10 cellular contexts compared by ENCODE assay signal in the genomic region with DNA sequence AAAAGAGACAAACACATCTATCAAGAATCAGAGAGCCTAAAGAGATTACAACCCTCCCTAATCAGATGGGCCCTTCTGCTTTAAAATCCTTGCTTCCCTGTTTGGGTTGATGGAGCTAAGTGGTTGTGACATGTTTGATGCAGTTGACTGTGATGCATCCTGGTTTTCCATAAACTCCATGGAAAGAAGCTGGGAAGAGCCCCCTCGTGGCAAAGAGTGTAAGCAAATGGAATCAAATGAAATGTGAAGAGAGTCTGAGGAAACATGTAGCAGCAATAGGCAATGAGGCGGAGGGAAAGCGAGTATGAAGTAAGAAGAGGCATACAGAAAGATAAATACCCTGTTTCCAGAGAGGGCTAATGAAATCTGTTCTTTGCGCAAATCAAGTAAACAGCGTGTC.
A peak's percentile ranks its signal among the peaks of the same experiment; 100 is the strongest.
DNase-seq lines count a peak whose midpoint lies in the region; ATAC-seq and TF ChIP-seq lines count a peak whose summit lies in the region.
"Had no signal": no experiment of that assay in that cellular context is flagged by ENCODE, and none has a peak within 500 bp of the region (broad histone marks: within the 10 kb centered on the region; RNA-seq: fewer than 3 reads in every experiment).

No MANE protein-coding gene starts in this region.

- peaks cover 7% of the 10 kb centered on the region for H3K27me3 Mint-ChIP-seq in HFFc6 (ENCODE audit: insufficient read depth)
- H3K27me3 Mint-ChIP-seq in activated CD4-positive, alpha-beta T cell treated with anti-CD3 and anti-CD28 coated beads, Interleukin-2, amount 10 ng/mL, durations not matched to agents 7 days and 5 days, result no peaks in the 10 kb centered on the region

- no peaks in the 10 kb centered on the region for H3K36me3 Mint-ChIP-seq in HFFc6 (ENCODE audit: low read depth)
- no peaks in the 10 kb centered on the region for H3K36me3 Mint-ChIP-seq in activated CD4-positive, alpha-beta T cell treated with anti-CD3 and anti-CD28 coated beads, Interleukin-2, amount 10 ng/mL, durations not matched to agents 7 days and 5 days (ENCODE audit: low read depth)

- ATAC-seq in GM18909 (IDR thresholded peaks at IDR 0.05; ENCODE audit: poor library complexity, unreplicated experiment) (no peak), GM21526 (IDR thresholded peaks at IDR 0.05; ENCODE audit: low FRiP score, unreplicated experiment) (no peak)

- H3K4me3 Mint-ChIP-seq in HFFc6, result no peak overlapping the region
- no peak overlapping the region for H3K4me3 Mint-ChIP-seq in activated CD4-positive, alpha-beta T cell treated with anti-CD3 and anti-CD28 coated beads, Interleukin-2, amount 10 ng/mL, durations not matched to agents 7 days and 5 days

- H3K9me3 Mint-ChIP-seq in HFFc6, result no peaks in the 10 kb centered on the region
- no peaks in the 10 kb centered on the region for H3K9me3 Mint-ChIP-seq in activated CD4-positive, alpha-beta T cell treated with anti-CD3 and anti-CD28 coated beads, Interleukin-2, amount 10 ng/mL, durations not matched to agents 7 days and 5 days

- TF ChIP-seq CTCF in HFFc6 (IDR thresholded peaks at IDR 0.05), result peak; percentile 76

- POLR2A ChIA-PET in activated CD4-positive, alpha-beta T cell treated with anti-CD3 and anti-CD28 coated beads, Interleukin-2, amount 10 ng/mL, durations not matched to agents 7 days and 5 days (lab: Charles Lee), result no interaction called here

- DNase-seq in AG08395 (ENCODE audit: low spot score) (peak; percentile 4), HFFc6 (peak; percentile 9), amniotic epithelial cell (ENCODE audit: low read depth) (peak; percentile 57), islet precursor cell (peak; percentile 77), activated gamma-delta T cell (lab: John Stamatoyannopoulos, UW) (no peak)
- DNase-seq in activated CD4-positive, alpha-beta T cell treated with anti-CD3 and anti-CD28 coated beads, Interleukin-2, amount 10 ng/mL, durations not matched to agents 7 days and 5 days, result no peak
- DNase-seq: amygdala, DMS79 had no signal

- no peak overlapping the region for H3K27ac Mint-ChIP-seq in HFFc6
- H3K27ac Mint-ChIP-seq in activated CD4-positive, alpha-beta T cell treated with anti-CD3 and anti-CD28 coated beads, Interleukin-2, amount 10 ng/mL, durations not matched to agents 7 days and 5 days, result no peak overlapping the region

- peaks cover 13% of the 10 kb centered on the region; the same call in 1 of the 2 replicates for H3K4me1 Mint-ChIP-seq in HFFc6 (ENCODE audit: low read depth)
- H3K4me1 Mint-ChIP-seq in activated CD4-positive, alpha-beta T cell treated with anti-CD3 and anti-CD28 coated beads, Interleukin-2, amount 10 ng/mL, durations not matched to agents 7 days and 5 days, result no peaks in the 10 kb centered on the region

- CTCF ChIA-PET in activated CD4-positive, alpha-beta T cell treated with anti-CD3 and anti-CD28 coated beads, Interleukin-2, amount 10 ng/mL, durations not matched to agents 7 days and 5 days (lab: Charles Lee), result no interaction called here

Comparison
In these comparisons a context has a peak if more than half of its experiments do, and no peak if none do; other contexts are left out.
1. DNase-seq: peak in AG08395 (single experiment), HFFc6 (single experiment), amniotic epithelial cell (single experiment) and islet precursor cell (single experiment); none in activated CD4-positive, alpha-beta T cell treated with anti-CD3 and anti-CD28 coated beads, Interleukin-2, amount 10 ng/mL, durations not matched to agents 7 days and 5 days (single experiment) and activated gamma-delta T cell (single experiment).